In the genomic region with DNA sequence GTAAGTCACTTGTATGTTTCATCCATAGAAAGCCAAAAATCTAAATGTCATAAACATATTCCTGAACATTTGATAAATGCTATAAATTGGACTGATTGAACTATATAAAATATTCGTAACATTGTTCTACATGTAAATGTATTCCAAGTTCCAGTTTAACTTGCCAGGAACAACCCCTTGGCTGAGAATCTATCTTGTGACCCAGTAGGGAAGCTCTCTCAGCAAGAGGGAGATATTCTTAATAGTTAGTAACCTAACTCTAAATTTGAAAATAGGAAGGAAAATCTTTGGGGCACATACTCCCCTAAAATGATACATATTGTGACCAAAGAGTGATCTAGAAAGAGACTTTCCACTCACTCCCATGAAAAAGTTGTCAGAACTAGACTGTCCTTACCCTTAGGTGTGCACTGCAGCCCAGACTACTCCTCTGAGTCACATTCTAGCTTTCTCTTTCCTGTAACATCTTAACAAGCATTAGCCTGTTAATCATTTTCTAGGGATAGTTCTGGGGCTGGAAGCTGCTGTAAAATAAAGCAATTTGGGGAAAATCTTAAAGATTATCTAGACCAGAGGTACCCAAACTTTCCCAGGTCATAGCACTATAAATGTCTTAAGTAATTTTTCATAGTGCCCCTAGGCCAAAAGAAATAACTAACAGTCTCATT, we compare ENCODE assay signal across 24 cellular contexts.
DNase-seq lines count a peak whose midpoint lies in the region; ATAC-seq, FAIRE-seq and TF ChIP-seq lines count a peak whose summit lies in the region.
"Had no signal": no experiment of that assay in that cellular context is flagged by ENCODE, and none has a peak within 500 bp of the region (broad histone marks: within the 10 kb centered on the region; RNA-seq: fewer than 3 reads in every experiment).

No MANE protein-coding gene starts in this region.

- H3K9me3 ChIP-seq in HepG2 (ENCODE audit: low read length), result no peaks in the 10 kb centered on the region
- no peaks in the 10 kb centered on the region for H3K9me3 ChIP-seq in right lobe of liver
- H3K9me3 ChIP-seq: prostate gland, SJSA1 had no signal

- H3K36me3 ChIP-seq in HepG2 (replicated peaks in 1 of 2; ENCODE audit: control insufficient read depth in 1 of 2, insufficient read depth in 2 of 2, low read length in 2 of 2) (no peaks in the 10 kb centered on the region), right lobe of liver (no peaks in the 10 kb centered on the region)
- H3K36me3 ChIP-seq: prostate gland, SJSA1 had no signal

- FAIRE-seq in HepG2 (lab: Jason Lieb, UNC), result no peak
- FAIRE-seq in urothelium cell line (lab: Jason Lieb, UNC), result peak; percentile 42
- FAIRE-seq: frontal cortex had no signal

- H3K27me3 Mint-ChIP-seq in osteocyte (ENCODE audit: unreplicated experiment), result peaks cover 3% of the 10 kb centered on the region

- TF ChIP-seq CTCF in HepG2 (CRISPR knock-in tag; IDR thresholded peaks at IDR 0.05) (no peak), right lobe of liver (IDR thresholded peaks at IDR 0.05) (no peak), osteocyte (IDR thresholded peaks at IDR 0.05) (no peak)

- no peaks in the 10 kb centered on the region for H3K79me2 ChIP-seq in HepG2 (ENCODE audit: insufficient read depth, low read length)

- POLR2A ChIA-PET in HepG2 (lab: Yijun Ruan, JAX), result no interaction called here

- TF ChIP-seq EP300 in HepG2 (IDR thresholded peaks at IDR 0.05; ENCODE audit: low read depth in 2 of 2, low read length in 2 of 2) (no peak), HepG2 (CRISPR knock-in tag; IDR thresholded peaks at IDR 0.05; ENCODE audit: borderline replicate concordance) (no peak)

- no peak overlapping the region for H3K9ac ChIP-seq in HepG2 (ENCODE audit: insufficient read depth, low read depth, low read length)

- TF ChIP-seq RAD21 in HepG2 (CRISPR knock-in tag; IDR thresholded peaks at IDR 0.05), result no peak

- TF ChIP-seq POLR2A in HepG2 (IDR thresholded peaks at IDR 0.05; ENCODE audit: insufficient read depth in 1 of 2, low read depth in 2 of 2, low read length in 2 of 2) (no peak), right lobe of liver (IDR thresholded peaks at IDR 0.05) (no peak)

- 0% methylated on average over 1 of the region's 1 CpG for WGBS in HepG2 (ENCODE audit: low lambda C conversion rate)
- WGBS in right lobe of liver (ENCODE audit: insufficient coverage, low coverage, low lambda C conversion rate, missing lambda C conversion rate), result 57% methylated on average over 1 of the region's 1 CpG

- no TSS peak for BruUV-seq in HepG2 (replicated peaks; lab: Mats Ljungman, UMichigan)

- CTCF ChIA-PET in HepG2 (lab: Yijun Ruan, JAX; ENCODE audit: low intra/inter-chr PET ratio, low total read pairs), result no interaction called here

- in situ Hi-C loops in HepG2 (cut with HindIII; ENCODE audit: extremely low pct_ligation_motif_present, low pct_unique_long_range_greater_than_20kb), result no loop called here

- no peak overlapping the region for H2AFZ ChIP-seq in HepG2 (ENCODE audit: low read length)

- no peaks in the 10 kb centered on the region for H3K36me3 Mint-ChIP-seq in osteocyte (ENCODE audit: unreplicated experiment)
- H3K36me3 Mint-ChIP-seq: activated CD8-positive, alpha-beta memory T cell treated with anti-CD3 and anti-CD28 coated beads, Interleukin-2, amount 10 ng/mL, durations not matched to agents 7 days and 5 days; CD14-positive monocyte had no signal

- H3K4me3 Mint-ChIP-seq in osteocyte (ENCODE audit: unreplicated experiment), result no peak overlapping the region
- H3K4me3 Mint-ChIP-seq: activated CD8-positive, alpha-beta memory T cell treated with anti-CD3 and anti-CD28 coated beads, Interleukin-2, amount 10 ng/mL, durations not matched to agents 7 days and 5 days; CD14-positive monocyte; endodermal cell; HFFc6; naive thymus-derived CD8-positive, alpha-beta T cell; stimulated activated naive CD8-positive, alpha-beta T cell treated with anti-CD3 and anti-CD28 coated beads, Interleukin-15, Interleukin-2, amounts not matched to agents 100 ng/mL and 50 ng/mL, for 24 hours; T-helper 2 cell treated with Interferon-gamma antibody and Interleukin-4, amounts not matched to agents 5 μg/mL and 100 μg/mL, for 36 hours had no signal

- no peak overlapping the region for H3K27ac Mint-ChIP-seq in osteocyte (ENCODE audit: unreplicated experiment)
- H3K27ac Mint-ChIP-seq: activated CD8-positive, alpha-beta memory T cell treated with anti-CD3 and anti-CD28 coated beads, Interleukin-2, amount 10 ng/mL, durations not matched to agents 7 days and 5 days; CD14-positive monocyte; endodermal cell; HFFc6; naive thymus-derived CD8-positive, alpha-beta T cell; stimulated activated naive CD8-positive, alpha-beta T cell treated with anti-CD3 and anti-CD28 coated beads, Interleukin-15, Interleukin-2, amounts not matched to agents 100 ng/mL and 50 ng/mL, for 24 hours; T-helper 2 cell treated with Interferon-gamma antibody and Interleukin-4, amounts not matched to agents 5 μg/mL and 100 μg/mL, for 36 hours had no signal

- no peak overlapping the region for H3K4me2 ChIP-seq in HepG2 (ENCODE audit: low read depth, low read length)

- no peak overlapping the region for H3K27ac ChIP-seq in HepG2 (ENCODE audit: extremely low read length, insufficient read depth, low read length)
- no peak overlapping the region for H3K27ac ChIP-seq in right lobe of liver
- H3K27ac ChIP-seq: prostate gland, SJSA1 had no signal

- intact Hi-C loops in HepG2 (cut with micrococcal nuclease; ENCODE audit: unreplicated experiment), result no loop called here
- intact Hi-C loops in right lobe of liver (cut with DNase I), result no loop called here

- H3K4me1 ChIP-seq in HepG2 (ENCODE audit: insufficient read depth, low read length) (no peaks in the 10 kb centered on the region), right lobe of liver (no peaks in the 10 kb centered on the region)
- H3K4me1 ChIP-seq: prostate gland, SJSA1 had no signal

- DNase-seq in HepG2 (ENCODE audit: low spot score) (no peak), right lobe of liver (no peak), urothelium cell line (ENCODE audit: low spot score) (no peak), osteocyte (ENCODE audit: extremely low spot score, unreplicated experiment) (no peak)
- DNase-seq in activated naive CD4-positive, alpha-beta T cell treated with Interleukin-2 at 50 U/mL for 16 hours, result no peak
- DNase-seq: 8988T; activated CD4-positive, CD25-positive, alpha-beta regulatory T cell treated with anti-CD3 and anti-CD28 coated beads, Interleukin-2, amount 50 U/mL, for 72 hours; activated CD8-positive, alpha-beta memory T cell treated with anti-CD3 and anti-CD28 coated beads, Interleukin-2, amount 10 ng/mL, durations not matched to agents 7 days and 5 days; activated effector memory CD4-positive, alpha-beta T cell treated with Interleukin-2 at 50 U/mL for 16 hours; amniotic stem cell; endodermal cell; HFFc6; naive thymus-derived CD8-positive, alpha-beta T cell; NCI-H1694; NCI-H345 had no signal

- no peaks in the 10 kb centered on the region for H4K20me1 ChIP-seq in HepG2 (ENCODE audit: insufficient read depth, low read length)

- H3K4me1 Mint-ChIP-seq in osteocyte (ENCODE audit: unreplicated experiment), result no peaks in the 10 kb centered on the region
- H3K4me1 Mint-ChIP-seq: activated CD8-positive, alpha-beta memory T cell treated with anti-CD3 and anti-CD28 coated beads, Interleukin-2, amount 10 ng/mL, durations not matched to agents 7 days and 5 days; CD14-positive monocyte; endodermal cell; naive thymus-derived CD8-positive, alpha-beta T cell had no signal

- peaks cover 4% of the 10 kb centered on the region for H3K9me3 Mint-ChIP-seq in osteocyte (ENCODE audit: unreplicated experiment)
- H3K9me3 Mint-ChIP-seq: HFFc6; stimulated activated naive CD8-positive, alpha-beta T cell treated with anti-CD3 and anti-CD28 coated beads, Interleukin-15, Interleukin-2, amounts not matched to agents 100 ng/mL and 50 ng/mL, for 24 hours; T-helper 2 cell treated with Interferon-gamma antibody and Interleukin-4, amounts not matched to agents 5 μg/mL and 100 μg/mL, for 36 hours had no signal

- ATAC-seq in HepG2, result peak; percentile 48; the same call in 1 of the 3 replicates
- no peak for ATAC-seq in right lobe of liver
- peak; percentile 50 for ATAC-seq in HG03432 (IDR thresholded peaks at IDR 0.05; ENCODE audit: unreplicated experiment)
- peak; percentile 59 for ATAC-seq in esophagus mucosa
- ATAC-seq in HG03439 (IDR thresholded peaks at IDR 0.05; ENCODE audit: unreplicated experiment), result no peak
- ATAC-seq: activated CD8-positive, alpha-beta memory T cell treated with anti-CD3 and anti-CD28 coated beads, Interleukin-2, amount 10 ng/mL, durations not matched to agents 7 days and 5 days; naive thymus-derived CD8-positive, alpha-beta T cell had no signal

- H3K27me3 ChIP-seq in HepG2 (ENCODE audit: control insufficient read depth in 1 of 2, insufficient read depth in 2 of 2, low read length in 2 of 2), result no peaks in the 10 kb centered on the region
- no peaks in the 10 kb centered on the region for H3K27me3 ChIP-seq in right lobe of liver

- H3K4me3 ChIP-seq in HepG2 (replicated peaks in 1 of 3; ENCODE audit: insufficient read depth in 1 of 3, low read depth in 2 of 3, low read length in 3 of 3) (no peak overlapping the region), right lobe of liver (no peak overlapping the region)
- H3K4me3 ChIP-seq: prostate gland, SJSA1 had no signal

TF ChIP-seq in HepG2, 621 proteins besides CTCF, POLR2A, EP300 and RAD21 (continues in another document):
- TF ChIP-seq BHLHE40 (IDR thresholded peaks at IDR 0.05; ENCODE audit: low read length) (no peak), BRCA1 (CRISPR knock-in tag; IDR thresholded peaks at IDR 0.05) (no peak), DMAP1 (CRISPR knock-in tag; IDR thresholded peaks at IDR 0.05) (no peak), PHF20 (CRISPR knock-in tag; IDR thresholded peaks at IDR 0.05) (no peak), ZNF724P (CRISPR knock-in tag; IDR thresholded peaks at IDR 0.05; ENCODE audit: borderline replicate concordance) (no peak)
- TF ChIP-seq, protein P1, sequence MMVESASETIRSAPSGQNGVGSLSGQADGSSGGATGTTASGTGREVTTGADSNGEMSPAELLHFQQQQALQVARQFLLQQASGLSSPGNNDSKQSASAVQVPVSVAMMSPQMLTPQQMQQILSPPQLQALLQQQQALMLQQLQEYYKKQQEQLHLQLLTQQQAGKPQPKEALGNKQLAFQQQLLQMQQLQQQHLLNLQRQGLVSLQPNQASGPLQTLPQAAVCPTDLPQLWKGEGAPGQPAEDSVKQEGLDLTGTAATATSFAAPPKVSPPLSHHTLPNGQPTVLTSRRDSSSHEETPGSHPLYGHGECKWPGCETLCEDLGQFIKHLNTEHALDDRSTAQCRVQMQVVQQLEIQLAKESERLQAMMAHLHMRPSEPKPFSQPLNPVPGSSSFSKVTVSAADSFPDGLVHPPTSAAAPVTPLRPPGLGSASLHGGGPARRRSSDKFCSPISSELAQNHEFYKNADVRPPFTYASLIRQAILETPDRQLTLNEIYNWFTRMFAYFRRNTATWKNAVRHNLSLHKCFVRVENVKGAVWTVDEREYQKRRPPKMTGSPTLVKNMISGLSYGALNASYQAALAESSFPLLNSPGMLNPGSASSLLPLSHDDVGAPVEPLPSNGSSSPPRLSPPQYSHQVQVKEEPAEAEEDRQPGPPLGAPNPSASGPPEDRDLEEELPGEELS (CRISPR knock-in tag; IDR thresholded peaks at IDR 0.05), result no peak

Comparison
In these comparisons a context has a peak if more than half of its experiments do, and no peak if none do; other contexts are left out.
1. ATAC-seq: peak in HepG2 (single experiment), HG03432 (single experiment) and esophagus mucosa (single experiment); none in right lobe of liver (0 of 4) and HG03439 (single experiment).